ENCODE assay signal across 23 cellular contexts in genomic region chr1:98304888-98305287, GRCh38.
"Had no signal": no experiment of that assay in that cellular context is flagged by ENCODE, and none has a peak within 500 bp of the region (broad histone marks: within the 10 kb centered on the region; RNA-seq: fewer than 3 reads in every experiment).

No MANE protein-coding gene starts in this region.

- H3K9me3 ChIP-seq: left ventricle myocardium inferior, lower lobe of right lung, pancreas, tibial artery, upper lobe of left lung, uterus had no signal

- H3K9me3 Mint-ChIP-seq: memory B cell; nephron; stimulated activated memory B cell treated with anti-CD40 and anti-IgM and Interleukin-4, amounts not matched to agents 10 μg/mL and 1 μg/mL and 100 μg/mL, for 72 hours; stimulated activated naive CD8-positive, alpha-beta T cell treated with anti-CD3 and anti-CD28 coated beads, Interleukin-15, Interleukin-2, amounts not matched to agents 100 ng/mL and 50 ng/mL, for 24 hours had no signal

- H3K4me3 Mint-ChIP-seq: endodermal cell; memory B cell; mesothelial cell of epicardium; nephron; stimulated activated memory B cell treated with anti-CD40 and anti-IgM and Interleukin-4, amounts not matched to agents 10 μg/mL and 1 μg/mL and 100 μg/mL, for 72 hours; stimulated activated naive CD8-positive, alpha-beta T cell treated with anti-CD3 and anti-CD28 coated beads, Interleukin-15, Interleukin-2, amounts not matched to agents 100 ng/mL and 50 ng/mL, for 24 hours had no signal

- H3K27me3 Mint-ChIP-seq: memory B cell; progenitor cell of endocrine pancreas; stimulated activated memory B cell treated with anti-CD40 and anti-IgM and Interleukin-4, amounts not matched to agents 10 μg/mL and 1 μg/mL and 100 μg/mL, for 72 hours; stimulated activated naive CD8-positive, alpha-beta T cell treated with anti-CD3 and anti-CD28 coated beads, Interleukin-15, Interleukin-2, amounts not matched to agents 100 ng/mL and 50 ng/mL, for 24 hours had no signal

- H3K27me3 ChIP-seq: pancreas, tibial artery, upper lobe of left lung, uterus had no signal

- FAIRE-seq: keratinocyte, pancreas had no signal

- H3K27ac Mint-ChIP-seq: endodermal cell; memory B cell; mesothelial cell of epicardium; nephron; progenitor cell of endocrine pancreas; stimulated activated memory B cell treated with anti-CD40 and anti-IgM and Interleukin-4, amounts not matched to agents 10 μg/mL and 1 μg/mL and 100 μg/mL, for 72 hours; stimulated activated naive CD8-positive, alpha-beta T cell treated with anti-CD3 and anti-CD28 coated beads, Interleukin-15, Interleukin-2, amounts not matched to agents 100 ng/mL and 50 ng/mL, for 24 hours had no signal

- H3K36me3 ChIP-seq: left ventricle myocardium inferior, lower lobe of right lung, pancreas, tibial artery, upper lobe of left lung, uterus had no signal

- H3K4me1 Mint-ChIP-seq: memory B cell; nephron; stimulated activated memory B cell treated with anti-CD40 and anti-IgM and Interleukin-4, amounts not matched to agents 10 μg/mL and 1 μg/mL and 100 μg/mL, for 72 hours had no signal

- DNase-seq: effector CD4-positive, alpha-beta T cell; endodermal cell; foreskin melanocyte; left cardiac atrium; left ventricle myocardium inferior; lower lobe of right lung; occipital lobe; pancreas; right cardiac atrium; stimulated activated CD4-positive, alpha-beta T cell treated with anti-CD3 and anti-CD28 coated beads, Interleukin-2, amount 100 ng/mL, for 48 hours; stimulated activated CD8-positive, alpha-beta memory T cell treated with anti-CD3 and anti-CD28 coated beads, Interleukin-4, amount 100 ng/mL, for 48 hours; tibial artery; upper lobe of left lung; uterus had no signal

- H3K4me1 ChIP-seq: left ventricle myocardium inferior, lower lobe of right lung, pancreas, tibial artery, upper lobe of left lung, uterus had no signal

- ATAC-seq: left cardiac atrium; lower lobe of right lung; pancreas; right cardiac atrium; stimulated activated memory B cell treated with anti-CD40 and anti-IgM and Interleukin-4, amounts not matched to agents 10 μg/mL and 1 μg/mL and 100 μg/mL, for 72 hours had no signal

- H3K36me3 Mint-ChIP-seq: memory B cell; mesothelial cell of epicardium; stimulated activated memory B cell treated with anti-CD40 and anti-IgM and Interleukin-4, amounts not matched to agents 10 μg/mL and 1 μg/mL and 100 μg/mL, for 72 hours had no signal

- H3K27ac ChIP-seq: coronary artery, left ventricle myocardium inferior, lower lobe of right lung, pancreas, tibial artery, upper lobe of left lung, uterus had no signal

- H3K4me3 ChIP-seq: coronary artery, left ventricle myocardium inferior, lower lobe of right lung, pancreas, smooth muscle cell, tibial artery, upper lobe of left lung, uterus had no signal
